In genomic region chr5:122439645-122440044, GRCh38 we compare ENCODE assay signal across 28 cellular contexts.
"Had no signal": no experiment of that assay in that cellular context is flagged by ENCODE, and none has a peak within 500 bp of the region (broad histone marks: within the 10 kb centered on the region; RNA-seq: fewer than 3 reads in every experiment).

No MANE protein-coding gene starts in this region.

- H3K36me3 Mint-ChIP-seq: naive B cell; natural killer cell; neural progenitor cell; stimulated activated naive B cell treated with anti-CD40 and anti-IgM and Interleukin-4, amounts not matched to agents 10 μg/mL and 1 μg/mL and 100 μg/mL, for 72 hours had no signal

- H3K36me3 ChIP-seq: left ventricle myocardium inferior, neural progenitor cell, neutrophil, ovary, right atrium auricular region, suprapubic skin, transverse colon, upper lobe of left lung had no signal

- H3K4me3 ChIP-seq: hepatocyte, left ventricle myocardium inferior, lung, neural progenitor cell, ovary, right atrium auricular region, right lobe of liver, smooth muscle cell, stomach, suprapubic skin, transverse colon, upper lobe of left lung, vagina had no signal

- H3K27ac Mint-ChIP-seq: mesothelial cell of epicardium; naive B cell; natural killer cell; nephron progenitor cell; neural progenitor cell; progenitor cell of endocrine pancreas; stimulated activated naive B cell treated with anti-CD40 and anti-IgM and Interleukin-4, amounts not matched to agents 10 μg/mL and 1 μg/mL and 100 μg/mL, for 72 hours had no signal

- H3K4me1 Mint-ChIP-seq: naive B cell, natural killer cell had no signal

- H3K27ac ChIP-seq: hepatocyte, left ventricle myocardium inferior, neural progenitor cell, neutrophil, right atrium auricular region, right lobe of liver, stomach, suprapubic skin, transverse colon, upper lobe of left lung, vagina had no signal

- H3K9ac ChIP-seq: neural progenitor cell had no signal

- H3K27me3 ChIP-seq: hepatocyte, neural progenitor cell, neutrophil, ovary, right atrium auricular region, right lobe of liver, stomach, suprapubic skin, transverse colon, upper lobe of left lung, vagina had no signal

- DNase-seq: islet precursor cell; left ventricle myocardium inferior; mesendoderm; naive B cell; natural killer cell; nephron progenitor cell; occipital lobe; ovary; right lobe of liver; stimulated activated CD4-positive, alpha-beta T cell treated with anti-CD3 and anti-CD28 coated beads, Interleukin-12 subunit alpha, Interleukin-12 subunit beta, amount 100 ng/mL, for 4 hours; stimulated activated CD4-positive, alpha-beta T cell treated with anti-CD3 and anti-CD28 coated beads, Interleukin-15, amount 100 ng/mL, for 24 hours; stimulated activated CD4-positive, alpha-beta T cell treated with anti-CD3 and anti-CD28 coated beads, Interleukin-2, amount 100 ng/mL, for 24 hours; stimulated activated CD4-positive, alpha-beta T cell treated with anti-CD3 and anti-CD28 coated beads, Interleukin-4, amount 100 ng/mL, for 1 hour; stimulated activated naive B cell treated with anti-CD40 and anti-IgM and Interleukin-4, amounts not matched to agents 10 μg/mL and 1 μg/mL and 100 μg/mL, for 72 hours; stimulated activated naive CD8-positive, alpha-beta T cell treated with anti-CD3 and anti-CD28 coated beads, Interleukin-15, Interleukin-2, amounts not matched to agents 100 U/mL and 50 U/mL, for 24 hours; stomach; transverse colon; upper lobe of left lung had no signal

- H3K4me3 Mint-ChIP-seq: mesothelial cell of epicardium; naive B cell; natural killer cell; nephron progenitor cell; neural progenitor cell; stimulated activated naive B cell treated with anti-CD40 and anti-IgM and Interleukin-4, amounts not matched to agents 10 μg/mL and 1 μg/mL and 100 μg/mL, for 72 hours had no signal

- ATAC-seq: natural killer cell; right lobe of liver; stimulated activated naive CD8-positive, alpha-beta T cell treated with anti-CD3 and anti-CD28 coated beads, Interleukin-15, Interleukin-2, amounts not matched to agents 100 U/mL and 50 U/mL, for 24 hours had no signal

- H3K4me1 ChIP-seq: left ventricle myocardium inferior, right atrium auricular region, stomach, suprapubic skin, upper lobe of left lung, vagina had no signal

- H3K9me3 Mint-ChIP-seq: mesothelial cell of epicardium; nephron progenitor cell; neural progenitor cell; stimulated activated naive B cell treated with anti-CD40 and anti-IgM and Interleukin-4, amounts not matched to agents 10 μg/mL and 1 μg/mL and 100 μg/mL, for 72 hours had no signal

- H3K9me3 ChIP-seq: left ventricle myocardium inferior, neutrophil, ovary, right atrium auricular region, right lobe of liver, stomach, suprapubic skin, transverse colon, upper lobe of left lung, vagina had no signal

- H3K27me3 Mint-ChIP-seq: progenitor cell of endocrine pancreas had no signal
